8 cellular contexts compared by ENCODE assay signal in the genomic region with DNA sequence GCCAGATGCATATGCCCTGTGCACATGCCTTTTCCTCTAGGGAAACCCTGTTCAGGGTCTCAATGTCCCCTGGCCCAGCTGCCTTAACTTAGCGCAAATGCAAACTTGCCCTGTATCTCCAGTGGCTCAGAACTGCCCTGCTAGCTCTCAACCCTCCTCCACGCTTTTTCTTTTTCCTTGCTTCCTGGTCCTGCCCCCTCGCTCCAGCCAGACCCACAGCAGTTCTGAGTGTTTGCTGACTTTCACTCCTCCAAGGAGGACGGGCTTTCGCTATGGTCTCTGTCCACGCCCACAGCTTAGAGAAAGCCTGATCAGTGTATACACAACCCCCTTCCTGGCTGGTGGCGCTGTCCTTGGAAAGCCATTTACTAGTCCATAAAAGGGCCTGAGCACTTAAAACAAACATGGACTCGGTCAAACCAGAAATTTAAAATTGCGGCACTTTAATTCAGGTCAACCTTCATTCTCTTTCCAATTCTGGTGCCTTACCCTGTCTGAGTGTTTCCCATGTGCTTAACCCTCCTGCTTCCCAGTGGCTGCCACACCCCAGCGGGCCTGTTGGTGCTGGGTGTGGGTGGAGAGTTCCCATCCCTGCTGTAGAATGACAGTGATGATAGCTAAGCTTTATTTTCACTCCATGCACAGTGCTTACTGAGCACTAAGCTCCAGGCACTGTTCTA. TPM values are rescaled to one million over a fixed set of nuclear protein-coding genes. Genes with fewer than 3 reads are reported as not detected.
DNase-seq lines count a peak whose midpoint lies in the region; ATAC-seq and TF ChIP-seq lines count a peak whose summit lies in the region.

No MANE protein-coding gene starts in this region.

- H3K4me3 ChIP-seq in BJ (ENCODE audit: low read depth, low read length) (no peak overlapping the region), fibroblast of lung (replicated peaks in 1 of 4; ENCODE audit: control extremely low read depth in 1 of 4, insufficient read depth in 1 of 4, low read depth in 3 of 4, low read length in 4 of 4) (peak overlapping the region in 3 of 4 experiments; percentile 5 to 22 (median 5))

- no peak overlapping the region for H3K9ac ChIP-seq in fibroblast of lung (ENCODE audit: insufficient read depth, low read length)

- H3K27me3 ChIP-seq in BJ (ENCODE audit: control insufficient read depth, insufficient read depth, low read length), result no peaks in the 10 kb centered on the region
- H3K27me3 ChIP-seq in fibroblast of lung (ENCODE audit: control insufficient read depth, insufficient read depth, low read length), result no peaks in the 10 kb centered on the region

- H3K27ac Mint-ChIP-seq in nephron progenitor cell, result peak overlapping the region; percentile 71

- ATAC-seq in GM18861 (IDR thresholded peaks at IDR 0.05; ENCODE audit: unreplicated experiment), result no peak
- no peak for ATAC-seq in GM19467 (IDR thresholded peaks at IDR 0.05; ENCODE audit: unreplicated experiment)

- peak overlapping the region; percentile 77 for H3K4me2 ChIP-seq in fibroblast of lung (ENCODE audit: extremely low read depth, insufficient read depth, low read length)

- no peak overlapping the region for H3K27ac ChIP-seq in fibroblast of lung (ENCODE audit: insufficient read depth, low read length)

- TF ChIP-seq CTCF in BJ (IDR thresholded peaks at IDR 0.05; ENCODE audit: insufficient read depth, low read depth, low read length), result peak; percentile 38
- TF ChIP-seq CTCF in fibroblast of lung (conservative IDR thresholded peaks at IDR 0.05 in 1 of 2, IDR thresholded peaks at IDR 0.05 in 1 of 2; ENCODE audit: low read depth in 1 of 2, low read length in 2 of 2), result peak; percentile 27 to 35
- TF ChIP-seq CTCF in nephron progenitor cell (IDR thresholded peaks at IDR 0.05), result no peak

- H3K9me3 Mint-ChIP-seq in nephron progenitor cell, result no peaks in the 10 kb centered on the region

- H2AFZ ChIP-seq in fibroblast of lung (ENCODE audit: low read length), result peak overlapping the region; percentile 58

- no peaks in the 10 kb centered on the region for H3K79me2 ChIP-seq in fibroblast of lung (ENCODE audit: control insufficient read depth, insufficient read depth, low read length)

- H4K20me1 ChIP-seq in fibroblast of lung (ENCODE audit: control insufficient read depth, extremely low read depth, insufficient read depth, low read length), result no peaks in the 10 kb centered on the region

- no peaks in the 10 kb centered on the region for H3K36me3 Mint-ChIP-seq in nephron progenitor cell (ENCODE audit: low read depth)

- H3K4me1 Mint-ChIP-seq in nephron progenitor cell, result peaks cover 24% of the 10 kb centered on the region

- H3K9me3 ChIP-seq in fibroblast of lung (ENCODE audit: control insufficient read depth, insufficient read depth, low read depth, low read length), result no peaks in the 10 kb centered on the region

- peaks cover 4% of the 10 kb centered on the region for H3K4me1 ChIP-seq in fibroblast of lung (ENCODE audit: control insufficient read depth, extremely low read depth, insufficient read depth, low read length)

- H3K36me3 ChIP-seq in BJ (ENCODE audit: control insufficient read depth, insufficient read depth, low read length) (no peaks in the 10 kb centered on the region), fibroblast of lung (ENCODE audit: control insufficient read depth, insufficient read depth, low read length) (no peaks in the 10 kb centered on the region)

- POLR2A ChIA-PET in BJ (lab: Charles Lee), result interaction anchor here (0.7 to 0.9 kb wide), 2 partner anchors 31 to 90 kb away, joined by 3 read pairs; no protein-coding TSS in a partner anchor

- CTCF ChIA-PET in BJ (lab: Yijun Ruan, JAX), result interaction anchor here (0.8 to 7.9 kb wide), 10 partner anchors 15 to 253 kb away, joined by 3 to 66 read pairs (median 4); partner anchors contain the start of genes MYO1D and TMEM98

- H3K27me3 Mint-ChIP-seq in nephron progenitor cell (ENCODE audit: low read depth, poor library complexity), result peaks cover 3% of the 10 kb centered on the region

- H3K4me3 Mint-ChIP-seq in nephron progenitor cell, result peak overlapping the region; percentile 44

- DNase-seq in BJ (ENCODE audit: low read depth), result peak; percentile 58
- peak; percentile 70 for DNase-seq in NCI-H2227 treated with DMSO at 0.1 percent for 48 hours (lab: John Stamatoyannopoulos, UW)
- DNase-seq in fibroblast of lung (ENCODE audit: low read depth in 2 of 2), result peak; percentile 62 to 78
- DNase-seq in nephron progenitor cell, result peak; percentile 36
- DNase-seq in activated effector memory CD4-positive, alpha-beta T cell treated with Interleukin-2 at 50 U/mL for 16 hours, result no peak
- no peak for DNase-seq in GF-D8 (lab: John Stamatoyannopoulos, UW)

RNA-seq across cellular contexts. Expression of gene TMEM98, which starts 15.6 kb away (rescaled TPM):
- polyA plus RNA-seq in BJ (2011; rRNA removed), result 314 and 331 TPM in 2 replicates
- polyA minus RNA-seq in BJ (2011; rRNA and poly(A)+ RNA removed), result 126 and 198 TPM in 2 replicates
- 153 and 190 TPM in 2 replicates for total RNA-seq in fibroblast of lung
- 172 and 220 TPM in 2 replicates for polyA plus RNA-seq in fibroblast of lung
- 100.0 and 127 TPM in 2 replicates for polyA plus RNA-seq in fibroblast of lung (2012)
- polyA minus RNA-seq in fibroblast of lung (ENCODE audit: low replicate concordance), result 529 and 610 TPM in 2 replicates

RNA-seq across cellular contexts. Expression of gene MYO1D, which starts 35.4 kb away (rescaled TPM):
- polyA plus RNA-seq in BJ (2011; rRNA removed) (23.6 and 30.0 TPM in 2 replicates), fibroblast of lung (11.2 and 35.0 TPM in 2 replicates)
- 34.5 and 39.4 TPM in 2 replicates for polyA minus RNA-seq in BJ (2011; rRNA and poly(A)+ RNA removed)
- total RNA-seq in fibroblast of lung, result 32.1 and 46.6 TPM in 2 replicates
- polyA plus RNA-seq in fibroblast of lung (2012), result 6.1 and 20.4 TPM in 2 replicates
- 3.6 and 39.6 TPM in 2 replicates for polyA minus RNA-seq in fibroblast of lung (ENCODE audit: low replicate concordance)

Comparison
In these comparisons a context has a peak if more than half of its experiments do, and no peak if none do; other contexts are left out.
1. DNase-seq: peak in BJ (single experiment), NCI-H2227 treated with DMSO at 0.1 percent for 48 hours (single experiment), fibroblast of lung (2 of 2) and nephron progenitor cell (single experiment); none in activated effector memory CD4-positive, alpha-beta T cell treated with Interleukin-2 at 50 U/mL for 16 hours (single experiment) and GF-D8 (single experiment).